ENCODE assay signal across 8 cellular contexts in the genomic region with DNA sequence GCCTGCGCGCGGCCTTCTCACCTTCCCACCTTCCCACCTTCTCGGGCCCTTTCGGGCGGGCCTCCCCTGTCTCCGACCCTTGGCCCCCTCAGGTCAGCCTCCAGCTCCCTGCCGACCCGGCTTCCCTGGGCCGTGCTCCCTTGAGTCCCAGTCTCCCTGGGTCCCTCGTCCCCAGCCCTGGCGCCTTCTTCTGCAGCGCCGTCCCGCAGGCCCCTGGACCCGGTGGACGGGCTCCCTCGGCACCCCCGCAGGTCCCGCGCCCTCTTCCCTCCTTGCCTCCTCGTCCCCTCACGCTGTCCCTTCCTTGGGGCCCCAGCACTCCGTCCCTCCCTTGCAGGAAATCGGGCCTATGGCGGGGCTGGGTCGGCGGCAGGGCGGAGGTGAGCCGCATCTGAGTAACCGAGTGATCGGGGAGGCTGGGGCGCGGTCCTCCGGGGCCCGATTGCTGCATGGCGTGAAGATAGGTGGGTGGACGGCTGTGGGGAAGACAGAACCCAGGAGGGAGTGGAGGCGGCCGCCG. TPM values are rescaled to one million over a fixed set of nuclear protein-coding genes. Genes with fewer than 3 reads are reported as not detected.
A peak's percentile ranks its signal among the peaks of the same experiment; 100 is the strongest.
DNase-seq lines count a peak whose midpoint lies in the region; ATAC-seq, FAIRE-seq and TF ChIP-seq lines count a peak whose summit lies in the region.

No MANE protein-coding gene starts in this region.

- peak overlapping the region; percentile 97 for H3K4me3 Mint-ChIP-seq in memory B cell

- peak overlapping the region; percentile 82 for H3K4me3 ChIP-seq in thoracic aorta

- H3K27ac Mint-ChIP-seq in memory B cell = peak overlapping the region; percentile 93

- H3K27ac ChIP-seq in thoracic aorta = peak overlapping the region; percentile 88 to 94

- no peaks in the 10 kb centered on the region for H3K27me3 Mint-ChIP-seq in memory B cell

- no peak for FAIRE-seq in urothelium cell line (lab: Jason Lieb, UNC)

- no peaks in the 10 kb centered on the region for H3K36me3 ChIP-seq in thoracic aorta

- H3K4me1 Mint-ChIP-seq in memory B cell = peaks cover 33% of the 10 kb centered on the region

- H3K4me1 ChIP-seq in thoracic aorta (ENCODE audit: control insufficient read depth in 1 of 2, low read depth in 2 of 2) = peaks cover 29 to 52% of the 10 kb centered on the region in 2 donors

- H3K27me3 ChIP-seq in thoracic aorta (replicated peaks; ENCODE audit: insufficient read depth) = no peaks in the 10 kb centered on the region

- no peak for TF ChIP-seq CTCF in thoracic aorta (IDR thresholded peaks at IDR 0.05)

- peak; percentile 9 for ATAC-seq in GM18511 (IDR thresholded peaks at IDR 0.05; ENCODE audit: unreplicated experiment)
- peak; percentile 8 for ATAC-seq in HG02885 (IDR thresholded peaks at IDR 0.05; ENCODE audit: poor library complexity, unreplicated experiment)
- peak; percentile 7 for ATAC-seq in memory B cell (ENCODE audit: low read depth)
- no peak for ATAC-seq in thoracic aorta (ENCODE audit: insufficient number of reproducible peaks, low FRiP score, low read depth)

- H3K36me3 Mint-ChIP-seq in memory B cell = peaks cover 8% of the 10 kb centered on the region

- H3K9me3 ChIP-seq in thoracic aorta = no peaks in the 10 kb centered on the region

- DNase-seq in T-helper 9 cell (peak; percentile 35), dedifferentiated amniotic fluid mesenchymal stem cell (ENCODE audit: extremely low spot score) (peak; percentile 19), memory B cell (ENCODE audit: low spot score in 2 of 2) (peak in 1 of 2 donors; percentile 45), thoracic aorta (ENCODE audit: low spot score) (no peak), cerebellum (ENCODE audit: low spot score) (no peak), urothelium cell line (ENCODE audit: low spot score) (no peak)

- H3K9me3 Mint-ChIP-seq in memory B cell = no peaks in the 10 kb centered on the region

RNA-seq across cellular contexts. Expression of gene ARPC5L, which starts 7.6 kb away (rescaled TPM):
- total RNA-seq in thoracic aorta (10 to 100 TPM; 14.1 to 22.8 TPM), cerebellum (13.8 TPM)

RNA-seq across cellular contexts. Expression of gene RPL35, which starts 7.8 kb away (rescaled TPM):
- 1,000 to 10,000 TPM; 1,079 to 1,187 TPM for total RNA-seq in thoracic aorta
- 401 TPM for total RNA-seq in cerebellum

RNA-seq across cellular contexts. Expression of gene WDR38, which starts 16.3 kb away (rescaled TPM):
- not detected for total RNA-seq in thoracic aorta
- total RNA-seq in cerebellum = 0.27 TPM

Comparison
In these comparisons a context has a peak if more than half of its experiments do, and no peak if none do; other contexts are left out.
1. DNase-seq: peak in T-helper 9 cell (single experiment) and dedifferentiated amniotic fluid mesenchymal stem cell (single experiment); none in thoracic aorta (single experiment), cerebellum (single experiment) and urothelium cell line (single experiment).